In genomic region chr12:75482636-75483035, GRCh38 we compare ENCODE assay signal across 1 cellular context.
TF ChIP-seq lines count a peak whose summit lies in the region.

No MANE protein-coding gene starts in this region.

TF ChIP-seq in H1, 55 proteins besides CTCF, POLR2A, EP300 and RAD21 (continued from another document):
- no peak for TF ChIP-seq GABPA (IDR thresholded peaks at IDR 0.05; ENCODE audit: borderline replicate concordance, insufficient read depth, low read length)
- TF ChIP-seq SAP30 (IDR thresholded peaks at IDR 0.05; ENCODE audit: insufficient read depth, insufficient replicate concordance, low read length), result no peak
- no peak for TF ChIP-seq SIRT6 (IDR thresholded peaks at IDR 0.05; ENCODE audit: low read length)
TF ChIP-seq in H1: peak in this region for 0.
